34 cellular contexts compared by ENCODE assay signal in the genomic region with DNA sequence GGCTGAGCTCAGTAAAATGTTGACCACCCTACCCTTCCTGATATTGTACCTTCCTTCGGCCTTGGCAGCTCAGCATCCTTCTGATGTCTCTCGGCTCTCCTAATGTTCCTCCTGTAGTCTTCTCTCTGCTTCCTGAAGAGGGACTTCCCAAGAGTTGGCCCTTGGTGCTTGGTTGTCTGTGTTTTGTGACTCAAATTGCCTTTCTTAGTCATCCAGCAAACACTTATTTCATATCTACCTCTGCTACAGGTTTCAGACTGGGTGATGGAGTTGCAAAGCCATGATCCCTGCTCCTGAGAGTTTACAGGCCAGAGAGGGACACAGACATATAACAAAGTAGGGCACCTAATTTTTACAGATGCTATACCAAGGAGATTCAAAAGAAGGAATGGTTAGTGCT.
"Had no signal": no experiment of that assay in that cellular context is flagged by ENCODE, and none has a peak within 500 bp of the region (broad histone marks: within the 10 kb centered on the region; RNA-seq: fewer than 3 reads in every experiment).

No MANE protein-coding gene starts in this region.

- H3K27ac Mint-ChIP-seq: activated B cell treated with CpG ODN at 0.5 μM for 24 hours; activated CD4-positive, alpha-beta memory T cell treated with anti-CD3 and anti-CD28 coated beads for 36 hours; activated CD8-positive, alpha-beta memory T cell treated with anti-CD3 and anti-CD28 coated beads, Interleukin-2, amount 10 ng/mL, durations not matched to agents 7 days and 5 days; activated CD8-positive, alpha-beta T cell treated with anti-CD3 and anti-CD28 coated beads, Interleukin-2, amount 10 ng/mL, durations not matched to agents 7 days and 5 days; activated naive CD4-positive, alpha-beta T cell treated with anti-CD3 and anti-CD28 coated beads, Interleukin-2, amount 10 ng/mL, durations not matched to agents 7 days and 5 days; activated naive CD8-positive, alpha-beta T cell treated with anti-CD3 and anti-CD28 coated beads, Interleukin-2, amount 10 ng/mL, durations not matched to agents 7 days and 5 days; activated T-helper 1 cell treated with anti-CD3 and anti-CD28 coated beads, Interleukin-12 subunit alpha, Interleukin-12 subunit beta, Interleukin-2, Interleukin-4 antibody, amounts not matched to agents 30 ng/mL and 10 ng/mL and 1 ng/mL, durations not matched to agents 14 hours and 24 hours and 36 hours; brain; dendritic cell treated with granulocyte-macrophage colony-stimulating factor and Interleukin-4, amounts not matched to agents 40 ng/mL and 50 ng/mL, for 4 days; endodermal cell; T-helper 17 cell; T-helper 2 cell treated with Interferon-gamma antibody and Interleukin-4, amounts not matched to agents 5 μg/mL and 100 μg/mL, for 36 hours had no signal

- H3K4me1 ChIP-seq: ascending aorta, breast epithelium, foreskin keratinocyte, gastrocnemius medialis, heart left ventricle had no signal

- H3K36me3 Mint-ChIP-seq: activated CD4-positive, alpha-beta memory T cell treated with anti-CD3 and anti-CD28 coated beads for 36 hours; activated CD8-positive, alpha-beta memory T cell treated with anti-CD3 and anti-CD28 coated beads, Interleukin-2, amount 10 ng/mL, durations not matched to agents 7 days and 5 days; activated naive CD4-positive, alpha-beta T cell treated with anti-CD3 and anti-CD28 coated beads, Interleukin-2, amount 10 ng/mL, durations not matched to agents 7 days and 5 days; activated naive CD8-positive, alpha-beta T cell treated with anti-CD3 and anti-CD28 coated beads, Interleukin-2, amount 10 ng/mL, durations not matched to agents 7 days and 5 days; brain had no signal

- H3K27me3 Mint-ChIP-seq: central memory CD8-positive, alpha-beta T cell had no signal

- H3K4me3 ChIP-seq: ascending aorta, breast epithelium, cardiac muscle cell, coronary artery, dorsolateral prefrontal cortex, gastrocnemius medialis, heart left ventricle had no signal

- H3K9me3 ChIP-seq: ascending aorta, breast epithelium, gastrocnemius medialis had no signal

- ATAC-seq: activated CD4-positive, CD25-positive, alpha-beta regulatory T cell treated with anti-CD3 and anti-CD28 coated beads, Interleukin-2, amount 50 U/mL, for 24 hours; activated CD8-positive, alpha-beta memory T cell treated with anti-CD3 and anti-CD28 coated beads, Interleukin-2, amount 10 ng/mL, durations not matched to agents 7 days and 5 days; activated CD8-positive, alpha-beta T cell treated with anti-CD3 and anti-CD28 coated beads, Interleukin-2, amount 10 ng/mL, durations not matched to agents 7 days and 5 days; esophagus mucosa; foreskin keratinocyte; gastrocnemius medialis; heart left ventricle; T-helper 17 cell had no signal

- H3K36me3 ChIP-seq: ascending aorta, breast epithelium, cardiac muscle cell, gastrocnemius medialis, heart left ventricle, WERI-Rb-1 had no signal

- H3K4me3 Mint-ChIP-seq: activated B cell treated with CpG ODN at 0.5 μM for 24 hours; activated CD4-positive, alpha-beta memory T cell treated with anti-CD3 and anti-CD28 coated beads for 36 hours; activated CD8-positive, alpha-beta memory T cell treated with anti-CD3 and anti-CD28 coated beads, Interleukin-2, amount 10 ng/mL, durations not matched to agents 7 days and 5 days; activated CD8-positive, alpha-beta T cell treated with anti-CD3 and anti-CD28 coated beads, Interleukin-2, amount 10 ng/mL, durations not matched to agents 7 days and 5 days; activated naive CD4-positive, alpha-beta T cell treated with anti-CD3 and anti-CD28 coated beads, Interleukin-2, amount 10 ng/mL, durations not matched to agents 7 days and 5 days; activated naive CD8-positive, alpha-beta T cell treated with anti-CD3 and anti-CD28 coated beads, Interleukin-2, amount 10 ng/mL, durations not matched to agents 7 days and 5 days; activated T-helper 1 cell treated with anti-CD3 and anti-CD28 coated beads, Interleukin-12 subunit alpha, Interleukin-12 subunit beta, Interleukin-2, Interleukin-4 antibody, amounts not matched to agents 30 ng/mL and 10 ng/mL and 1 ng/mL, durations not matched to agents 14 hours and 24 hours and 36 hours; brain; central memory CD8-positive, alpha-beta T cell; dendritic cell treated with granulocyte-macrophage colony-stimulating factor and Interleukin-4, amounts not matched to agents 40 ng/mL and 50 ng/mL, for 4 days; endodermal cell; T-helper 17 cell; T-helper 2 cell treated with Interferon-gamma antibody and Interleukin-4, amounts not matched to agents 5 μg/mL and 100 μg/mL, for 36 hours had no signal

- H3K9me3 Mint-ChIP-seq: activated B cell treated with CpG ODN at 0.5 μM for 24 hours; activated naive CD4-positive, alpha-beta T cell treated with anti-CD3 and anti-CD28 coated beads, Interleukin-2, amount 10 ng/mL, durations not matched to agents 7 days and 5 days; activated naive CD8-positive, alpha-beta T cell treated with anti-CD3 and anti-CD28 coated beads, Interleukin-2, amount 10 ng/mL, durations not matched to agents 7 days and 5 days; activated T-helper 1 cell treated with anti-CD3 and anti-CD28 coated beads, Interleukin-12 subunit alpha, Interleukin-12 subunit beta, Interleukin-2, Interleukin-4 antibody, amounts not matched to agents 30 ng/mL and 10 ng/mL and 1 ng/mL, durations not matched to agents 14 hours and 24 hours and 36 hours; brain; endodermal cell; T-helper 2 cell treated with Interferon-gamma antibody and Interleukin-4, amounts not matched to agents 5 μg/mL and 100 μg/mL, for 36 hours had no signal

- H3K27ac ChIP-seq: ascending aorta, breast epithelium, cardiac muscle cell, coronary artery, dorsolateral prefrontal cortex, foreskin keratinocyte, gastrocnemius medialis, heart left ventricle, WERI-Rb-1 had no signal

- DNase-seq: activated B cell treated with CpG ODN at 0.5 μM for 24 hours; activated CD4-positive, alpha-beta memory T cell treated with anti-CD3 and anti-CD28 coated beads for 36 hours; activated CD4-positive, alpha-beta T cell treated with anti-CD3 and anti-CD28 coated beads, Interleukin-2, amount 50 U/mL, for 1 hour; activated CD8-positive, alpha-beta memory T cell treated with anti-CD3 and anti-CD28 coated beads, Interleukin-2, amount 10 ng/mL, durations not matched to agents 7 days and 5 days; activated CD8-positive, alpha-beta memory T cell treated with anti-CD3 and anti-CD28 coated beads, Interleukin-2, amount 50 U/mL, for 4 hours; activated CD8-positive, alpha-beta T cell treated with anti-CD3 and anti-CD28 coated beads, Interleukin-2, amount 10 ng/mL, durations not matched to agents 7 days and 5 days; activated gamma-delta T cell; activated naive CD4-positive, alpha-beta T cell; activated naive CD4-positive, alpha-beta T cell treated with anti-CD3 and anti-CD28 coated beads, Interleukin-2, amount 10 ng/mL, durations not matched to agents 7 days and 5 days; activated naive CD8-positive, alpha-beta T cell treated with anti-CD3 and anti-CD28 coated beads, Interleukin-2, amount 10 ng/mL, durations not matched to agents 7 days and 5 days; activated T-cell treated with anti-CD3 and anti-CD28 coated beads, Interleukin-2, amount 50 U/mL, for 1 hour; activated T-cell treated with anti-CD3 and anti-CD28 coated beads, Interleukin-2, amount 50 U/mL, for 48 hours; dorsolateral prefrontal cortex; effector memory CD4-positive, alpha-beta T cell; endodermal cell; foreskin keratinocyte; gastrocnemius medialis; glutamatergic neuron; heart left ventricle; T-helper 1 cell; T-helper 17 cell; T1000; WERI-Rb-1 had no signal

- H3K4me1 Mint-ChIP-seq: activated B cell treated with CpG ODN at 0.5 μM for 24 hours; activated naive CD4-positive, alpha-beta T cell treated with anti-CD3 and anti-CD28 coated beads, Interleukin-2, amount 10 ng/mL, durations not matched to agents 7 days and 5 days; activated naive CD8-positive, alpha-beta T cell treated with anti-CD3 and anti-CD28 coated beads, Interleukin-2, amount 10 ng/mL, durations not matched to agents 7 days and 5 days; brain; endodermal cell; T-helper 17 cell had no signal

- H3K27me3 ChIP-seq: ascending aorta, breast epithelium, cardiac muscle cell, gastrocnemius medialis, heart left ventricle had no signal
